18 cellular contexts compared by ENCODE assay signal in genomic region chr11:112925516-112926310, GRCh38. TPM values are rescaled to one million over a fixed set of nuclear protein-coding genes. Genes with fewer than 3 reads are reported as not detected.
DNase-seq lines count a peak whose midpoint lies in the region; ATAC-seq and TF ChIP-seq lines count a peak whose summit lies in the region.
"Had no signal": no experiment of that assay in that cellular context is flagged by ENCODE, and none has a peak within 500 bp of the region (broad histone marks: within the 10 kb centered on the region; RNA-seq: fewer than 3 reads in every experiment).

No MANE protein-coding gene starts in this region.

- H2AK5ac ChIP-seq in neuronal stem cell (ENCODE audit: low read depth, low read length) = no peak overlapping the region

- no peak overlapping the region for H2BK120ac ChIP-seq in neuronal stem cell (ENCODE audit: low read depth, low read length)

- H3K9me3 ChIP-seq in neuronal stem cell (replicated peaks in 1 of 2; ENCODE audit: control insufficient read depth in 2 of 2, insufficient read depth in 1 of 2, low read depth in 1 of 2, low read length in 2 of 2) = no peaks in the 10 kb centered on the region
- H3K9me3 ChIP-seq in effector memory CD4-positive, alpha-beta T cell (ENCODE audit: control insufficient read depth, low read length) = no peaks in the 10 kb centered on the region
- H3K9me3 ChIP-seq: BE2C had no signal

- no peak overlapping the region for H2BK15ac ChIP-seq in neuronal stem cell (ENCODE audit: low read length)

- DNase-seq in NCI-H526 treated with DMSO at 0.1 percent for 48 hours (lab: John Stamatoyannopoulos, UW) (peak; percentile 44), foreskin keratinocyte (peak; percentile 51 to 80), renal cortical epithelial cell (ENCODE audit: low read depth) (peak; percentile 32), neuronal stem cell (ENCODE audit: low spot score) (no peak)
- no peak for DNase-seq in effector memory CD4-positive, alpha-beta T cell
- DNase-seq: BE2C, DMS79, KBM-7, NCI-H1105, NCI-H146, NCI-H2081, NCI-H2171 treated with DMSO at 0.1 percent for 48 hours, NCI-H524 treated with DMSO at 0.1 percent for 48 hours, OCI-M1, RPMI8226 had no signal

- H3K27ac ChIP-seq in VCaP (peak overlapping the region; percentile 12; the same call in 1 of the 2 replicates), foreskin keratinocyte (no peak overlapping the region), neuronal stem cell (replicated peaks; ENCODE audit: low read length) (no peak overlapping the region)
- no peak overlapping the region for H3K27ac ChIP-seq in effector memory CD4-positive, alpha-beta T cell (ENCODE audit: insufficient read depth, low read length, poor library complexity, severe bottlenecking)

- H3K4me2 ChIP-seq in neuronal stem cell (ENCODE audit: insufficient read depth, low read length, poor library complexity, severe bottlenecking) = no peak overlapping the region

- no peak overlapping the region for H2AFZ ChIP-seq in neuronal stem cell (ENCODE audit: low read length)

- no peak overlapping the region for H4K8ac ChIP-seq in neuronal stem cell (ENCODE audit: low read depth, low read length)

- TF ChIP-seq CTCF in VCaP (conservative IDR thresholded peaks at IDR 0.05) (no peak), foreskin keratinocyte (conservative IDR thresholded peaks at IDR 0.05) (no peak)

- H3K18ac ChIP-seq in neuronal stem cell (ENCODE audit: low read length) = no peak overlapping the region

- H3K4ac ChIP-seq in neuronal stem cell (ENCODE audit: low read length) = no peak overlapping the region

- no peak overlapping the region for H3K23ac ChIP-seq in neuronal stem cell (ENCODE audit: low read depth, low read length, poor library complexity)

- no peaks in the 10 kb centered on the region for H3K36me3 ChIP-seq in neuronal stem cell (replicated peaks in 1 of 2; ENCODE audit: control insufficient read depth in 2 of 2, insufficient read depth in 2 of 2, low read length in 2 of 2)
- no peaks in the 10 kb centered on the region for H3K36me3 ChIP-seq in effector memory CD4-positive, alpha-beta T cell (ENCODE audit: control insufficient read depth, insufficient read depth, low read length)
- H3K36me3 ChIP-seq: BE2C had no signal

- no peak overlapping the region for H2BK5ac ChIP-seq in neuronal stem cell (ENCODE audit: low read length)

- H4K91ac ChIP-seq in neuronal stem cell (ENCODE audit: low read depth, low read length, poor library complexity) = no peak overlapping the region

- H2BK12ac ChIP-seq in neuronal stem cell (ENCODE audit: low read length) = no peak overlapping the region

- no peak overlapping the region for H3K9ac ChIP-seq in neuronal stem cell (ENCODE audit: low read depth, low read length, poor library complexity)

- H3K4me1 ChIP-seq in foreskin keratinocyte (no peaks in the 10 kb centered on the region), neuronal stem cell (ENCODE audit: control insufficient read depth in 2 of 2, insufficient read depth in 1 of 2, low read depth in 1 of 2, low read length in 2 of 2) (peaks cover 0 to 10% of the 10 kb centered on the region in 2 donors)
- no peaks in the 10 kb centered on the region for H3K4me1 ChIP-seq in effector memory CD4-positive, alpha-beta T cell (ENCODE audit: control insufficient read depth, insufficient read depth, low read length, poor library complexity, severe bottlenecking)

- no peak overlapping the region for H3K14ac ChIP-seq in neuronal stem cell (ENCODE audit: low read length)

- H3K79me1 ChIP-seq in neuronal stem cell (ENCODE audit: low read depth, low read length) = no peaks in the 10 kb centered on the region

- no CpG with 5 or more reads among the region's 10 CpGs for WGBS in neuronal stem cell (ENCODE audit: extremely low coverage in 2 of 2, insufficient read length in 2 of 2, insufficient replicate concordance in 1 of 2), 2 donors

- no peaks in the 10 kb centered on the region for H3K27me3 ChIP-seq in foreskin keratinocyte
- H3K27me3 ChIP-seq in neuronal stem cell (ENCODE audit: control insufficient read depth in 3 of 3, insufficient read depth in 3 of 3, low read depth in 1 of 3, low read length in 3 of 3) = no peaks in the 10 kb centered on the region
- no peaks in the 10 kb centered on the region for H3K27me3 ChIP-seq in effector memory CD4-positive, alpha-beta T cell (replicated peaks; ENCODE audit: control insufficient read depth, insufficient read depth, low read length, poor library complexity, severe bottlenecking)
- H3K27me3 ChIP-seq: BE2C had no signal

- H3K4me3 ChIP-seq in neuronal stem cell (ENCODE audit: low read length in 2 of 2) = no peak overlapping the region
- no peak overlapping the region for H3K4me3 ChIP-seq in effector memory CD4-positive, alpha-beta T cell (ENCODE audit: insufficient read depth, low read depth, low read length, poor library complexity, severe bottlenecking)

- no peak for ATAC-seq in foreskin keratinocyte
- ATAC-seq in HG03135 (IDR thresholded peaks at IDR 0.05; ENCODE audit: unreplicated experiment) = no peak
- ATAC-seq: SK-N-SH treated with all-trans-retinoic acid at 6 μM for 48 hours had no signal

RNA-seq across cellular contexts. Expression of gene NCAM1, which starts 35.5 kb away (rescaled TPM):
- total RNA-seq in foreskin keratinocyte (0.14 and 0.24 TPM in 2 replicates), renal cortical epithelial cell (1.9 and 3.9 TPM in 2 replicates)
- 0.02 and 0.03 TPM in 2 replicates for polyA plus RNA-seq in foreskin keratinocyte
- polyA plus RNA-seq in neuronal stem cell (2013, experiment 1 of 2) = 24.8 TPM
- polyA plus RNA-seq in neuronal stem cell (2013, experiment 2 of 2) = 26.5 TPM

Comparison
In these comparisons a context has a peak if more than half of its experiments do, and no peak if none do; other contexts are left out.
1. DNase-seq: peak in NCI-H526 treated with DMSO at 0.1 percent for 48 hours (single experiment), foreskin keratinocyte (2 of 2) and renal cortical epithelial cell (single experiment); none in neuronal stem cell (single experiment) and effector memory CD4-positive, alpha-beta T cell (0 of 3).